ENCODE assay signal across 1 cellular context in the genomic region with DNA sequence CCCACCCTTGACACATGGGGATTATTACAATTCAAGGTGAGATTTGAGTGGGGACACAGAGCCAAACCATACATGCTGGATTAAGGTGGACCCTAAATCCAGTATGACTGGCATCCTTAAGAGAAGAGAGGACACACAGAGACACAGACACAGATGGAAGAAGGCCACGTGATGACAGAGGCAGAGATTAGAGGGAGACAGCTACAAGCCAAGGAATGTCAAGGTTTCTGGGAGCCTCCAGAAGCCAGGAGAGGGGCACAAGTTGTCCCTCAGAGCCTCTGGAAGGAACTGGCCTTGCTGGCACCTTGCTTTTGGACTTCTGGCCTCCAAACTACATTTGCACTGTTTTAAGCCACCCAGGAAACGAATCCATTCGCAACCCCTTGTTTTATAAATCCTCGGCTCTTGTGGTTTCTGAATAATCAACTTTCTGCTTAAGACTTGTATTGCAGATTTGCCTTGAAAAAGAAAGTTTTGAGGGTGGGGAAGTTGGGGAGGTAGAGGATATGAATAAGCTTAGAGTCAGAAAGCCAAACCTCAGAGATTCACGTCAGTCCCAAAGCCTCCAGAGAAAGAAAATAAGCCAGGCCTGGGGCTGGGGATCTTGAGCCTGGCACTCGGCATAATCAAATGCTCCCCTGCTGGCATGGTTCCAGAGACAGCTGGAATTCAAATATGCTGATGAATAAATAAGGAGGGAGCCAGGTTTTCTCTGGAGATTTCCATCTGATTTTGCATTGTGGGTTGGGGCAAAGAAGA.
TF ChIP-seq lines count a peak whose summit lies in the region.

No MANE protein-coding gene starts in this region.

TF ChIP-seq in HepG2, 621 proteins besides CTCF, POLR2A, EP300 and RAD21 (continued from another document):
- TF ChIP-seq ATF2 (CRISPR knock-in tag; IDR thresholded peaks at IDR 0.05) (no peak), ZNF550 (CRISPR knock-in tag; IDR thresholded peaks at IDR 0.05; ENCODE audit: borderline replicate concordance) (no peak), EHMT2 (IDR thresholded peaks at IDR 0.05; ENCODE audit: borderline replicate concordance, low read depth, low read length) (no peak), GLI4 (CRISPR knock-in tag; IDR thresholded peaks at IDR 0.05; ENCODE audit: borderline replicate concordance) (no peak), ZBTB26 (CRISPR knock-in tag; IDR thresholded peaks at IDR 0.05; ENCODE audit: borderline replicate concordance) (no peak)
- TF ChIP-seq, protein P1, sequence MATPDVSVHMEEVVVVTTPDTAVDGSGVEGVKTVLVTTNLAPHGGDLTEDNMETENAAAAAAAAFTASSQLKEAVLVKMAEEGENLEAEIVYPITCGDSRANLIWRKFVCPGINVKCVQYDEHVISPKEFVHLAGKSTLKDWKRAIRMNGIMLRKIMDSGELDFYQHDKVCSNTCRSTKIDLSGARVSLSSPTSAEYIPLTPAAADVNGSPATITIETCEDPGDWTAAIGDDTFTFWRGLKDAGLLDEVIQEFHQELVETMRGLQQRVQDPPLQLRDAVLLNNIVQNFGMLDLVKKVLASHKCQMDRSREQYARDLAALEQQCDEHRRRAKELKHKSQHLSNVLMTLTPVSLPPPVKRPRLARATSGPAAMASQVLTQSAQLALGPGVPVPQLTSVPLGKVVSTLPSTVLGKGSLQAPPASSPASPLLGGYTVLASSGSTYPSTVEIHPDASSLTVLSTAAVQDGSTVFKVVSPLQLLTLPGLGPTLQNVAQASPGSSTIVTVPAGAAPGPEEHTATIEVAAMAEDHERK (CRISPR knock-in tag; IDR thresholded peaks at IDR 0.05; ENCODE audit: low read depth): no peak
